Comparison of ENCODE assay signal across 8 cellular contexts in genomic region chr16:15682105-15682570, GRCh38. TPM values are rescaled to one million over a fixed set of nuclear protein-coding genes. Genes with fewer than 3 reads are reported as not detected.
A peak's percentile ranks its signal among the peaks of the same experiment; 100 is the strongest.
DNase-seq lines count a peak whose midpoint lies in the region; ATAC-seq and TF ChIP-seq lines count a peak whose summit lies in the region.

No MANE protein-coding gene starts in this region.

- peaks cover 8% of the 10 kb centered on the region for H3K4me1 Mint-ChIP-seq in activated naive CD8-positive, alpha-beta T cell treated with anti-CD3 and anti-CD28 coated beads, Interleukin-2, amount 50 U/mL, for 24 hours
- no peaks in the 10 kb centered on the region for H3K4me1 Mint-ChIP-seq in stimulated activated effector memory CD8-positive, alpha-beta T cell treated with anti-CD3 and anti-CD28 coated beads, Interleukin-12 subunit alpha, Interleukin-12 subunit beta, amount 100 ng/mL, for 72 hours

- no peak overlapping the region for H3K4me2 ChIP-seq in PC-3 (ENCODE audit: low read length)

- H3K27ac Mint-ChIP-seq in activated naive CD8-positive, alpha-beta T cell treated with anti-CD3 and anti-CD28 coated beads, Interleukin-2, amount 50 U/mL, for 24 hours, result no peak overlapping the region
- no peak overlapping the region for H3K27ac Mint-ChIP-seq in stimulated activated effector memory CD8-positive, alpha-beta T cell treated with anti-CD3 and anti-CD28 coated beads, Interleukin-12 subunit alpha, Interleukin-12 subunit beta, amount 100 ng/mL, for 72 hours

- peaks cover 3% of the 10 kb centered on the region; the same call in 1 of the 2 replicates for H3K4me1 ChIP-seq in PC-3 (ENCODE audit: insufficient read depth, low read length)

- no peaks in the 10 kb centered on the region for H4K20me1 ChIP-seq in PC-3 (ENCODE audit: low read length)

- H3K27me3 ChIP-seq in PC-3 (ENCODE audit: low read length), result no peaks in the 10 kb centered on the region

- H3K36me3 Mint-ChIP-seq in activated naive CD8-positive, alpha-beta T cell treated with anti-CD3 and anti-CD28 coated beads, Interleukin-2, amount 50 U/mL, for 24 hours (ENCODE audit: low read depth), result peaks cover 46% of the 10 kb centered on the region
- peaks cover 100% of the 10 kb centered on the region for H3K36me3 Mint-ChIP-seq in stimulated activated effector memory CD8-positive, alpha-beta T cell treated with anti-CD3 and anti-CD28 coated beads, Interleukin-12 subunit alpha, Interleukin-12 subunit beta, amount 100 ng/mL, for 72 hours

- peak; percentile 86 for ATAC-seq in PC-3
- ATAC-seq in activated naive CD8-positive, alpha-beta T cell treated with anti-CD3 and anti-CD28 coated beads, Interleukin-2, amount 50 U/mL, for 24 hours, result peak; percentile 87
- ATAC-seq in stimulated activated effector memory CD8-positive, alpha-beta T cell treated with anti-CD3 and anti-CD28 coated beads, Interleukin-12 subunit alpha, Interleukin-12 subunit beta, amount 100 ng/mL, for 72 hours, result peak; percentile 77
- no peak for ATAC-seq in GM18867 (IDR thresholded peaks at IDR 0.05; ENCODE audit: unreplicated experiment)
- no peak for ATAC-seq in GM21786 (IDR thresholded peaks at IDR 0.05; ENCODE audit: unreplicated experiment)

- intact Hi-C loops in PC-3 (cut with micrococcal nuclease), result no loop called here

- H3K36me3 ChIP-seq in PC-3 (ENCODE audit: low read depth, low read length), result no peaks in the 10 kb centered on the region

- no peak overlapping the region for H3K4me3 ChIP-seq in PC-3 (ENCODE audit: low read length)

- no peak overlapping the region for H3K4me3 Mint-ChIP-seq in activated naive CD8-positive, alpha-beta T cell treated with anti-CD3 and anti-CD28 coated beads, Interleukin-2, amount 50 U/mL, for 24 hours
- no peak overlapping the region for H3K4me3 Mint-ChIP-seq in stimulated activated effector memory CD8-positive, alpha-beta T cell treated with anti-CD3 and anti-CD28 coated beads, Interleukin-12 subunit alpha, Interleukin-12 subunit beta, amount 100 ng/mL, for 72 hours

- H3K9me3 ChIP-seq in PC-3 (ENCODE audit: low read length), result no peaks in the 10 kb centered on the region

- DNase-seq in A172 (ENCODE audit: low spot score), result peak; percentile 82
- DNase-seq in GM10248 (ENCODE audit: extremely low spot score), result no peak
- peak; percentile 72 for DNase-seq in PC-3
- DNase-seq in activated naive CD8-positive, alpha-beta T cell treated with anti-CD3 and anti-CD28 coated beads, Interleukin-2, amount 50 U/mL, for 24 hours, result peak; percentile 44
- peak; percentile 63 for DNase-seq in inferior parietal cortex (ENCODE audit: extremely low spot score)
- no peak for DNase-seq in stimulated activated effector memory CD8-positive, alpha-beta T cell treated with anti-CD3 and anti-CD28 coated beads, Interleukin-12 subunit alpha, Interleukin-12 subunit beta, amount 100 ng/mL, for 72 hours (ENCODE audit: low spot score in 2 of 2)

- TF ChIP-seq CTCF in GM10248 (IDR thresholded peaks at IDR 0.05; ENCODE audit: control extremely low read depth, extremely low read depth, low read depth, missing control alignments), result peak; percentile 17
- TF ChIP-seq CTCF in PC-3 (conservative IDR thresholded peaks at IDR 0.05; ENCODE audit: low read depth, low read length), result peak; percentile 68

- POLR2A ChIA-PET in GM10248 (lab: Yijun Ruan, JAX) (no interaction called here), PC-3 (lab: Charles Lee; ENCODE audit: unreplicated experiment) (interaction anchor here (1.0 kb wide), 1 partner anchor 40 kb away, joined by 5 read pairs; the partner anchor contains the start of gene MARF1)

- BruUV-seq in PC-3 (replicated peaks; lab: Mats Ljungman, UMichigan), result no TSS peak

- no peaks in the 10 kb centered on the region for H3K9me2 ChIP-seq in PC-3 (replicated peaks; ENCODE audit: low read length)

- H3K27ac ChIP-seq in PC-3 (ENCODE audit: low read length), result peak overlapping the region; percentile 12; the same call in 1 of the 2 replicates

- CTCF ChIA-PET in GM10248 (lab: Yijun Ruan, JAX), result interaction anchor here (1.4 to 2.8 kb wide), 3 partner anchors 10 to 40 kb away, joined by 8 to 12 read pairs (median 8); no protein-coding TSS in a partner anchor
- CTCF ChIA-PET in PC-3 (lab: Charles Lee), result interaction anchor here (1.1 kb wide), 1 partner anchor 38 kb away, joined by 4 read pairs; no protein-coding TSS in a partner anchor

- no peaks in the 10 kb centered on the region for H3K27me3 Mint-ChIP-seq in activated naive CD8-positive, alpha-beta T cell treated with anti-CD3 and anti-CD28 coated beads, Interleukin-2, amount 50 U/mL, for 24 hours

- no peak overlapping the region for H3K9ac ChIP-seq in PC-3 (ENCODE audit: low read length)

- no peaks in the 10 kb centered on the region for H3K9me3 Mint-ChIP-seq in activated naive CD8-positive, alpha-beta T cell treated with anti-CD3 and anti-CD28 coated beads, Interleukin-2, amount 50 U/mL, for 24 hours
- no peaks in the 10 kb centered on the region for H3K9me3 Mint-ChIP-seq in stimulated activated effector memory CD8-positive, alpha-beta T cell treated with anti-CD3 and anti-CD28 coated beads, Interleukin-12 subunit alpha, Interleukin-12 subunit beta, amount 100 ng/mL, for 72 hours

- H3K79me2 ChIP-seq in PC-3 (ENCODE audit: low read length), result no peaks in the 10 kb centered on the region

- H3F3A ChIP-seq in PC-3 (ENCODE audit: low read length, unreplicated experiment), result no peaks in the 10 kb centered on the region

- no peak overlapping the region for H2AFZ ChIP-seq in PC-3 (ENCODE audit: low read length)

RNA-seq across cellular contexts. Expression of gene NDE1, which starts 32.1 kb away (rescaled TPM):
- total RNA-seq in A172 (2014; rRNA removed; shearing (Covaris generic)), result 47.5 and 55.9 TPM in 2 replicates
- total RNA-seq in PC-3 (2014; rRNA removed), result 22.6 and 24.9 TPM in 2 replicates

RNA-seq across cellular contexts. Expression of gene MARF1, which starts 39.2 kb away (rescaled TPM):
- total RNA-seq in A172 (2014; rRNA removed; shearing (Covaris generic)), result 6.4 and 8.9 TPM in 2 replicates
- 6.7 and 9.6 TPM in 2 replicates for total RNA-seq in PC-3 (2014; rRNA removed)

Comparison
In these comparisons a context has a peak if more than half of its experiments do, and no peak if none do; other contexts are left out.
1. DNase-seq: peak in A172 (single experiment), PC-3 (single experiment), activated naive CD8-positive, alpha-beta T cell treated with anti-CD3 and anti-CD28 coated beads, Interleukin-2, amount 50 U/mL, for 24 hours (single experiment) and inferior parietal cortex (single experiment); none in GM10248 (single experiment) and stimulated activated effector memory CD8-positive, alpha-beta T cell treated with anti-CD3 and anti-CD28 coated beads, Interleukin-12 subunit alpha, Interleukin-12 subunit beta, amount 100 ng/mL, for 72 hours (0 of 2).
2. ATAC-seq: peak in PC-3 (single experiment), activated naive CD8-positive, alpha-beta T cell treated with anti-CD3 and anti-CD28 coated beads, Interleukin-2, amount 50 U/mL, for 24 hours (single experiment) and stimulated activated effector memory CD8-positive, alpha-beta T cell treated with anti-CD3 and anti-CD28 coated beads, Interleukin-12 subunit alpha, Interleukin-12 subunit beta, amount 100 ng/mL, for 72 hours (single experiment); none in GM18867 (single experiment) and GM21786 (single experiment).